2 cellular contexts compared by ENCODE assay signal in genomic region chr7:117873933-117874530, GRCh38.
A peak's percentile ranks its signal among the peaks of the same experiment; 100 is the strongest.
TF ChIP-seq lines count a peak whose summit lies in the region.

No MANE protein-coding gene starts in this region.

TF ChIP-seq in IMR-90, 13 proteins besides CTCF, POLR2A, EP300 and RAD21:
- TF ChIP-seq MAFK (IDR thresholded peaks at IDR 0.05; ENCODE audit: low read depth, low read length) (no peak), MXI1 (IDR thresholded peaks at IDR 0.05; ENCODE audit: borderline replicate concordance, low read depth, low read length) (no peak), USF2 (IDR thresholded peaks at IDR 0.05; ENCODE audit: low read depth, low read length) (no peak), FOS (IDR thresholded peaks at IDR 0.05; ENCODE audit: low read depth, low read length) (no peak), MAZ (IDR thresholded peaks at IDR 0.05; ENCODE audit: borderline replicate concordance, low read depth, low read length) (no peak), RCOR1 (IDR thresholded peaks at IDR 0.05; ENCODE audit: insufficient replicate concordance, low read length) (no peak), SMC3 (IDR thresholded peaks at IDR 0.05; ENCODE audit: low read depth, low read length) (no peak)

TF ChIP-seq in K562, 482 proteins besides CTCF, POLR2A, EP300 and RAD21:
- TF ChIP-seq NCOA6 (IDR thresholded peaks at IDR 0.05) = no peak
- no peak for TF ChIP-seq KAT8 (IDR thresholded peaks at IDR 0.05; ENCODE audit: low read depth)
- TF ChIP-seq ATF4 (CRISPR knock-in tag; IDR thresholded peaks at IDR 0.05) = no peak
- no peak for TF ChIP-seq ETS1 (conservative IDR thresholded peaks at IDR 0.05; ENCODE audit: control insufficient read depth, low read depth, low read length)
- no peak for TF ChIP-seq PPARD (CRISPR knock-in tag; IDR thresholded peaks at IDR 0.05)
- TF ChIP-seq PATZ1 (CRISPR knock-in tag; IDR thresholded peaks at IDR 0.05; ENCODE audit: borderline replicate concordance) = 0 out of 2 replicates have a peak, but pooled peaks have one; percentile 1
